ENCODE assay signal across 1 cellular context in the genomic region with DNA sequence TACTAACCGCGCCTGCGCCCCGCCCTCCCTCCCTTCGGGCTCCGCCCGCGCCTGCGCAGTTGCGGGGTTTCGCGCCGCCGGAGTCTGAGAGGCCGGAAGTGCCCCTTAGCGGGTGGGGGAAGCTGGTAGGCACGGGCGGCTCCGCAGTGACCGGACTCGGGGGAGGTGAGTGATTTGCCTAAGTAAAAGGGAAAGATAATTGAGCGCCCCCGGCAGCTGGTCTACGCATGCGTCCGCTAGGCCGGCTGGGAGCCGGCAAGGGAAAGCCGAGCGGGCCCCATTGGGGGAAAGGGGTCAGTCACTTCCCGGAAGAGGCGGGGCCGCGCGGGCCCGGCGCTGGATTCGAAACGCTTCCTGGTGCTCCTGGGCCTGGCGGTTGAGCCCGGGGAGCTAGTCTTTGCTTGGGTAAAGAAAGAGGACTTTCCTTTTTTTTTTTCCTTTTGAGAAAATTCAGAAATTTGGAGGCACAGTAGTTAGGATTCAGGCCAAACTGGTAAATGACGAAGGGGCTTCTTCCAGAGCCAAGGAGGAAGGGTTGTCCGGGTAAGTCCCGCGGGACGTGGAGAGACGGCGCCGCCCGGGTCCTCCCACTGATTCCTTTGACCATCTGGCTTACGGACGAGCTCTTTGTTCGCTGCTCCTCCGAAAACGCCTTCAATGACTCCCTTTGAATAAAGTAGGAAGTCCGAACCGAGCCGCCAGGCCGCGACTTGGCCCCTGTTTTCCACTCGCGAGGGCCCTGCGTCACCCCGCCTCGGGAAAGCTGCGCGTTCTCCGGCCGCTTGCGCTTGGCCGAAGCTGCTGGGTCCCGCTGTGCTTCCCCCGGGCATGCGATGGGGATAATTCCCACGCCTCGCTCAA.
A peak's percentile ranks its signal among the peaks of the same experiment; 100 is the strongest.
TF ChIP-seq lines count a peak whose summit lies in the region.

A gene with protein sequence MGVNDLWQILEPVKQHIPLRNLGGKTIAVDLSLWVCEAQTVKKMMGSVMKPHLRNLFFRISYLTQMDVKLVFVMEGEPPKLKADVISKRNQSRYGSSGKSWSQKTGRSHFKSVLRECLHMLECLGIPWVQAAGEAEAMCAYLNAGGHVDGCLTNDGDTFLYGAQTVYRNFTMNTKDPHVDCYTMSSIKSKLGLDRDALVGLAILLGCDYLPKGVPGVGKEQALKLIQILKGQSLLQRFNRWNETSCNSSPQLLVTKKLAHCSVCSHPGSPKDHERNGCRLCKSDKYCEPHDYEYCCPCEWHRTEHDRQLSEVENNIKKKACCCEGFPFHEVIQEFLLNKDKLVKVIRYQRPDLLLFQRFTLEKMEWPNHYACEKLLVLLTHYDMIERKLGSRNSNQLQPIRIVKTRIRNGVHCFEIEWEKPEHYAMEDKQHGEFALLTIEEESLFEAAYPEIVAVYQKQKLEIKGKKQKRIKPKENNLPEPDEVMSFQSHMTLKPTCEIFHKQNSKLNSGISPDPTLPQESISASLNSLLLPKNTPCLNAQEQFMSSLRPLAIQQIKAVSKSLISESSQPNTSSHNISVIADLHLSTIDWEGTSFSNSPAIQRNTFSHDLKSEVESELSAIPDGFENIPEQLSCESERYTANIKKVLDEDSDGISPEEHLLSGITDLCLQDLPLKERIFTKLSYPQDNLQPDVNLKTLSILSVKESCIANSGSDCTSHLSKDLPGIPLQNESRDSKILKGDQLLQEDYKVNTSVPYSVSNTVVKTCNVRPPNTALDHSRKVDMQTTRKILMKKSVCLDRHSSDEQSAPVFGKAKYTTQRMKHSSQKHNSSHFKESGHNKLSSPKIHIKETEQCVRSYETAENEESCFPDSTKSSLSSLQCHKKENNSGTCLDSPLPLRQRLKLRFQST (plus strand): TSS at position 336 of the 861 bp plus-strand sequence. CDS start 5,806 bp downstream, outside the sequence.
A gene with protein sequence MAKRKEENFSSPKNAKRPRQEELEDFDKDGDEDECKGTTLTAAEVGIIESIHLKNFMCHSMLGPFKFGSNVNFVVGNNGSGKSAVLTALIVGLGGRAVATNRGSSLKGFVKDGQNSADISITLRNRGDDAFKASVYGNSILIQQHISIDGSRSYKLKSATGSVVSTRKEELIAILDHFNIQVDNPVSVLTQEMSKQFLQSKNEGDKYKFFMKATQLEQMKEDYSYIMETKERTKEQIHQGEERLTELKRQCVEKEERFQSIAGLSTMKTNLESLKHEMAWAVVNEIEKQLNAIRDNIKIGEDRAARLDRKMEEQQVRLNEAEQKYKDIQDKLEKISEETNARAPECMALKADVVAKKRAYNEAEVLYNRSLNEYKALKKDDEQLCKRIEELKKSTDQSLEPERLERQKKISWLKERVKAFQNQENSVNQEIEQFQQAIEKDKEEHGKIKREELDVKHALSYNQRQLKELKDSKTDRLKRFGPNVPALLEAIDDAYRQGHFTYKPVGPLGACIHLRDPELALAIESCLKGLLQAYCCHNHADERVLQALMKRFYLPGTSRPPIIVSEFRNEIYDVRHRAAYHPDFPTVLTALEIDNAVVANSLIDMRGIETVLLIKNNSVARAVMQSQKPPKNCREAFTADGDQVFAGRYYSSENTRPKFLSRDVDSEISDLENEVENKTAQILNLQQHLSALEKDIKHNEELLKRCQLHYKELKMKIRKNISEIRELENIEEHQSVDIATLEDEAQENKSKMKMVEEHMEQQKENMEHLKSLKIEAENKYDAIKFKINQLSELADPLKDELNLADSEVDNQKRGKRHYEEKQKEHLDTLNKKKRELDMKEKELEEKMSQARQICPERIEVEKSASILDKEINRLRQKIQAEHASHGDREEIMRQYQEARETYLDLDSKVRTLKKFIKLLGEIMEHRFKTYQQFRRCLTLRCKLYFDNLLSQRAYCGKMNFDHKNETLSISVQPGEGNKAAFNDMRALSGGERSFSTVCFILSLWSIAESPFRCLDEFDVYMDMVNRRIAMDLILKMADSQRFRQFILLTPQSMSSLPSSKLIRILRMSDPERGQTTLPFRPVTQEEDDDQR (minus strand): TSS at position 8 of the 861 bp plus-strand sequence. CDS start 7,864 bp downstream, outside the sequence.

TF ChIP-seq in K562, 482 proteins besides CTCF, POLR2A, EP300 and RAD21 (continued from another document and continues in another):
- TF ChIP-seq YY1 (IDR thresholded peaks at IDR 0.05; ENCODE audit: borderline replicate concordance in 1 of 3, control insufficient read depth in 1 of 3, extremely low read depth in 1 of 3, insufficient read depth in 3 of 3, insufficient read length in 1 of 3, insufficient replicate concordance in 2 of 3, low read depth in 1 of 3, low read length in 2 of 3) (peak in 2 of 3 experiments; percentile 54 to 68), MTA1 (IDR thresholded peaks at IDR 0.05; ENCODE audit: borderline replicate concordance) (no peak), U2AF2 (optimal IDR thresholded peaks at IDR 0.05; ENCODE audit: low read depth, low read length) (no peak), CEBPG (CRISPR knock-in tag; IDR thresholded peaks at IDR 0.05) (no peak), CEBPG (tag; conservative IDR thresholded peaks at IDR 0.05 in 1 of 2, IDR thresholded peaks at IDR 0.05 in 1 of 2) (no peak), ZNF695 (CRISPR knock-in tag; IDR thresholded peaks at IDR 0.05) (no peak), PHB2 (IDR thresholded peaks at IDR 0.05; ENCODE audit: low read depth) (no peak), STAG1 (CRISPR knock-in tag; IDR thresholded peaks at IDR 0.05; ENCODE audit: borderline replicate concordance) (no peak), ETV1 (tag; conservative IDR thresholded peaks at IDR 0.05; ENCODE audit: low read depth) (peak; percentile 78), CBX1 (IDR thresholded peaks at IDR 0.05; ENCODE audit: low read depth) (no peak), BMI1 (IDR thresholded peaks at IDR 0.05; ENCODE audit: low read length) (no peak), TCF7L2 (IDR thresholded peaks at IDR 0.05; ENCODE audit: low read depth, low read length) (no peak), ASH1L (IDR thresholded peaks at IDR 0.05; ENCODE audit: borderline replicate concordance, low read depth, partially characterized antibody) (peak; percentile 37), ZNF551 (CRISPR knock-in tag; IDR thresholded peaks at IDR 0.05) (no peak), KAT7 (CRISPR knock-in tag; IDR thresholded peaks at IDR 0.05; ENCODE audit: borderline replicate concordance) (no peak), SAFB (IDR thresholded peaks at IDR 0.05; ENCODE audit: borderline replicate concordance, low read depth, low read length) (no peak), SIX5 (IDR thresholded peaks at IDR 0.05; ENCODE audit: borderline replicate concordance in 1 of 2, insufficient read depth in 1 of 2, low read depth in 1 of 2, low read length in 2 of 2) (no peak), SIN3A (IDR thresholded peaks at IDR 0.05; ENCODE audit: borderline replicate concordance in 2 of 2, control insufficient read depth in 1 of 2, low read depth in 2 of 2, low read length in 2 of 2) (peak; percentile 82 to 94; a peak in 2 of 4 replicates), LCOR (CRISPR knock-in tag; IDR thresholded peaks at IDR 0.05) (peak; percentile 31; the same call in 1 of the 2 replicates), SMAD1 (IDR thresholded peaks at IDR 0.05; ENCODE audit: low read depth, low read length, partially characterized antibody) (peak; percentile 49), RBFOX2 (IDR thresholded peaks at IDR 0.05; ENCODE audit: low read depth, low read length) (peak; percentile 82), HDAC6 (IDR thresholded peaks at IDR 0.05; ENCODE audit: low read depth, low read length) (no peak), SIN3B (IDR thresholded peaks at IDR 0.05; ENCODE audit: low read depth) (no peak; the same call in 1 of the 2 replicates), BDP1 (IDR thresholded peaks at IDR 0.05; ENCODE audit: insufficient read depth, insufficient read length) (no peak)
- TF ChIP-seq, protein P1, sequence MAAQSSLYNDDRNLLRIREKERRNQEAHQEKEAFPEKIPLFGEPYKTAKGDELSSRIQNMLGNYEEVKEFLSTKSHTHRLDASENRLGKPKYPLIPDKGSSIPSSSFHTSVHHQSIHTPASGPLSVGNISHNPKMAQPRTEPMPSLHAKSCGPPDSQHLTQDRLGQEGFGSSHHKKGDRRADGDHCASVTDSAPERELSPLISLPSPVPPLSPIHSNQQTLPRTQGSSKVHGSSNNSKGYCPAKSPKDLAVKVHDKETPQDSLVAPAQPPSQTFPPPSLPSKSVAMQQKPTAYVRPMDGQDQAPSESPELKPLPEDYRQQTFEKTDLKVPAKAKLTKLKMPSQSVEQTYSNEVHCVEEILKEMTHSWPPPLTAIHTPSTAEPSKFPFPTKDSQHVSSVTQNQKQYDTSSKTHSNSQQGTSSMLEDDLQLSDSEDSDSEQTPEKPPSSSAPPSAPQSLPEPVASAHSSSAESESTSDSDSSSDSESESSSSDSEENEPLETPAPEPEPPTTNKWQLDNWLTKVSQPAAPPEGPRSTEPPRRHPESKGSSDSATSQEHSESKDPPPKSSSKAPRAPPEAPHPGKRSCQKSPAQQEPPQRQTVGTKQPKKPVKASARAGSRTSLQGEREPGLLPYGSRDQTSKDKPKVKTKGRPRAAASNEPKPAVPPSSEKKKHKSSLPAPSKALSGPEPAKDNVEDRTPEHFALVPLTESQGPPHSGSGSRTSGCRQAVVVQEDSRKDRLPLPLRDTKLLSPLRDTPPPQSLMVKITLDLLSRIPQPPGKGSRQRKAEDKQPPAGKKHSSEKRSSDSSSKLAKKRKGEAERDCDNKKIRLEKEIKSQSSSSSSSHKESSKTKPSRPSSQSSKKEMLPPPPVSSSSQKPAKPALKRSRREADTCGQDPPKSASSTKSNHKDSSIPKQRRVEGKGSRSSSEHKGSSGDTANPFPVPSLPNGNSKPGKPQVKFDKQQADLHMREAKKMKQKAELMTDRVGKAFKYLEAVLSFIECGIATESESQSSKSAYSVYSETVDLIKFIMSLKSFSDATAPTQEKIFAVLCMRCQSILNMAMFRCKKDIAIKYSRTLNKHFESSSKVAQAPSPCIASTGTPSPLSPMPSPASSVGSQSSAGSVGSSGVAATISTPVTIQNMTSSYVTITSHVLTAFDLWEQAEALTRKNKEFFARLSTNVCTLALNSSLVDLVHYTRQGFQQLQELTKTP (IDR thresholded peaks at IDR 0.05; ENCODE audit: low read depth in 1 of 2, partially characterized antibody in 2 of 2) = peak in 1 of 2 experiments; percentile 17
- TF ChIP-seq, protein P2, sequence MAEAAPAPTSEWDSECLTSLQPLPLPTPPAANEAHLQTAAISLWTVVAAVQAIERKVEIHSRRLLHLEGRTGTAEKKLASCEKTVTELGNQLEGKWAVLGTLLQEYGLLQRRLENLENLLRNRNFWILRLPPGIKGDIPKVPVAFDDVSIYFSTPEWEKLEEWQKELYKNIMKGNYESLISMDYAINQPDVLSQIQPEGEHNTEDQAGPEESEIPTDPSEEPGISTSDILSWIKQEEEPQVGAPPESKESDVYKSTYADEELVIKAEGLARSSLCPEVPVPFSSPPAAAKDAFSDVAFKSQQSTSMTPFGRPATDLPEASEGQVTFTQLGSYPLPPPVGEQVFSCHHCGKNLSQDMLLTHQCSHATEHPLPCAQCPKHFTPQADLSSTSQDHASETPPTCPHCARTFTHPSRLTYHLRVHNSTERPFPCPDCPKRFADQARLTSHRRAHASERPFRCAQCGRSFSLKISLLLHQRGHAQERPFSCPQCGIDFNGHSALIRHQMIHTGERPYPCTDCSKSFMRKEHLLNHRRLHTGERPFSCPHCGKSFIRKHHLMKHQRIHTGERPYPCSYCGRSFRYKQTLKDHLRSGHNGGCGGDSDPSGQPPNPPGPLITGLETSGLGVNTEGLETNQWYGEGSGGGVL (CRISPR knock-in tag; IDR thresholded peaks at IDR 0.05) = no peak
- TF ChIP-seq, protein P3, sequence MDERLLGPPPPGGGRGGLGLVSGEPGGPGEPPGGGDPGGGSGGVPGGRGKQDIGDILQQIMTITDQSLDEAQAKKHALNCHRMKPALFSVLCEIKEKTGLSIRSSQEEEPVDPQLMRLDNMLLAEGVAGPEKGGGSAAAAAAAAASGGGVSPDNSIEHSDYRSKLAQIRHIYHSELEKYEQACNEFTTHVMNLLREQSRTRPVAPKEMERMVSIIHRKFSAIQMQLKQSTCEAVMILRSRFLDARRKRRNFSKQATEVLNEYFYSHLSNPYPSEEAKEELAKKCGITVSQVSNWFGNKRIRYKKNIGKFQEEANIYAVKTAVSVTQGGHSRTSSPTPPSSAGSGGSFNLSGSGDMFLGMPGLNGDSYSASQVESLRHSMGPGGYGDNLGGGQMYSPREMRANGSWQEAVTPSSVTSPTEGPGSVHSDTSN (CRISPR knock-in tag; IDR thresholded peaks at IDR 0.05; ENCODE audit: low read depth) = no peak
- TF ChIP-seq, protein P3 (tag; conservative IDR thresholded peaks at IDR 0.05; ENCODE audit: low read depth) = no peak
- TF ChIP-seq, protein P4, sequence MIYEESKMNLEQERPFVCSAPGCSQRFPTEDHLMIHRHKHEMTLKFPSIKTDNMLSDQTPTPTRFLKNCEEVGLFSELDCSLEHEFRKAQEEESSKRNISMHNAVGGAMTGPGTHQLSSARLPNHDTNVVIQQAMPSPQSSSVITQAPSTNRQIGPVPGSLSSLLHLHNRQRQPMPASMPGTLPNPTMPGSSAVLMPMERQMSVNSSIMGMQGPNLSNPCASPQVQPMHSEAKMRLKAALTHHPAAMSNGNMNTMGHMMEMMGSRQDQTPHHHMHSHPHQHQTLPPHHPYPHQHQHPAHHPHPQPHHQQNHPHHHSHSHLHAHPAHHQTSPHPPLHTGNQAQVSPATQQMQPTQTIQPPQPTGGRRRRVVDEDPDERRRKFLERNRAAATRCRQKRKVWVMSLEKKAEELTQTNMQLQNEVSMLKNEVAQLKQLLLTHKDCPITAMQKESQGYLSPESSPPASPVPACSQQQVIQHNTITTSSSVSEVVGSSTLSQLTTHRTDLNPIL (CRISPR knock-in tag; IDR thresholded peaks at IDR 0.05) = no peak
- TF ChIP-seq, protein P5, sequence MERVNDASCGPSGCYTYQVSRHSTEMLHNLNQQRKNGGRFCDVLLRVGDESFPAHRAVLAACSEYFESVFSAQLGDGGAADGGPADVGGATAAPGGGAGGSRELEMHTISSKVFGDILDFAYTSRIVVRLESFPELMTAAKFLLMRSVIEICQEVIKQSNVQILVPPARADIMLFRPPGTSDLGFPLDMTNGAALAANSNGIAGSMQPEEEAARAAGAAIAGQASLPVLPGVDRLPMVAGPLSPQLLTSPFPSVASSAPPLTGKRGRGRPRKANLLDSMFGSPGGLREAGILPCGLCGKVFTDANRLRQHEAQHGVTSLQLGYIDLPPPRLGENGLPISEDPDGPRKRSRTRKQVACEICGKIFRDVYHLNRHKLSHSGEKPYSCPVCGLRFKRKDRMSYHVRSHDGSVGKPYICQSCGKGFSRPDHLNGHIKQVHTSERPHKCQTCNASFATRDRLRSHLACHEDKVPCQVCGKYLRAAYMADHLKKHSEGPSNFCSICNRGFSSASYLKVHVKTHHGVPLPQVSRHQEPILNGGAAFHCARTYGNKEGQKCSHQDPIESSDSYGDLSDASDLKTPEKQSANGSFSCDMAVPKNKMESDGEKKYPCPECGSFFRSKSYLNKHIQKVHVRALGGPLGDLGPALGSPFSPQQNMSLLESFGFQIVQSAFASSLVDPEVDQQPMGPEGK (CRISPR knock-in tag; IDR thresholded peaks at IDR 0.05; ENCODE audit: borderline replicate concordance) = no peak
